ENCODE assay signal across 8 cellular contexts in genomic region chr12:43882578-43883178, GRCh38. TPM values are rescaled to one million over a fixed set of nuclear protein-coding genes. Genes with fewer than 3 reads are reported as not detected.
DNase-seq lines count a peak whose midpoint lies in the region; ATAC-seq, FAIRE-seq and TF ChIP-seq lines count a peak whose summit lies in the region.

No MANE protein-coding gene starts in this region.

- no peak overlapping the region for H3K4me2 ChIP-seq in GM23338
- no peak overlapping the region for H3K4me2 ChIP-seq in PC-9

- H3K9me3 ChIP-seq in PC-9 (ENCODE audit: insufficient read depth, low read depth) = no peaks in the 10 kb centered on the region

- H3K79me2 ChIP-seq in GM23338 (replicated peaks; ENCODE audit: insufficient read depth) (no peaks in the 10 kb centered on the region), PC-9 (ENCODE audit: low read depth) (no peaks in the 10 kb centered on the region)

- TF ChIP-seq EP300 in Ishikawa (IDR thresholded peaks at IDR 0.05; ENCODE audit: borderline replicate concordance) = no peak

- H3F3A ChIP-seq in GM23338 (replicated peaks; ENCODE audit: low read depth) = no peaks in the 10 kb centered on the region
- H3F3A ChIP-seq in PC-9 (ENCODE audit: insufficient read depth, low read depth) = no peaks in the 10 kb centered on the region

- no peaks in the 10 kb centered on the region for H3K36me3 ChIP-seq in GM23338 (ENCODE audit: insufficient read depth)
- no peaks in the 10 kb centered on the region for H3K36me3 ChIP-seq in PC-9 (ENCODE audit: low read depth)
- no peaks in the 10 kb centered on the region for H3K36me3 ChIP-seq in bronchial epithelial cell (ENCODE audit: control insufficient read depth, insufficient read depth, low read length)

- TF ChIP-seq CTCF in GM23338 (conservative IDR thresholded peaks at IDR 0.05; ENCODE audit: low read depth in 2 of 2) (peak; percentile 86 to 97), PC-9 (conservative IDR thresholded peaks at IDR 0.05) (peak; percentile 84), bronchial epithelial cell (IDR thresholded peaks at IDR 0.05; ENCODE audit: insufficient read depth, low read length, severe bottlenecking) (peak; percentile 69), type B pancreatic cell (conservative IDR thresholded peaks at IDR 0.05) (peak; percentile 93)

- H3K4me3 ChIP-seq in GM23338 (no peak overlapping the region), PC-9 (no peak overlapping the region), bronchial epithelial cell (ENCODE audit: low read depth, low read length) (no peak overlapping the region)

- H3K27me3 Mint-ChIP-seq in GM23338 (ENCODE audit: insufficient read depth, low read depth, poor library complexity) (no peaks in the 10 kb centered on the region), type B pancreatic cell (no peaks in the 10 kb centered on the region)

- intact Hi-C loops in PC-9 (cut with micrococcal nuclease; ENCODE audit: unreplicated experiment) = loop anchor here (1.0 to 5.0 kb wide), 6 partner anchors 75 to 532 kb away; partner anchors contain the start of gene TWF1
- intact Hi-C loops in left colon (cut with DNase I, micrococcal nuclease) = loop anchor here in 1 of 2 donors (10.0 kb wide), 1 partner anchor 108 kb away; no protein-coding TSS in a partner anchor

- POLR2A ChIA-PET in PC-9 (lab: Charles Lee; ENCODE audit: unreplicated experiment) = interaction anchor here (0.5 to 1.0 kb wide), 2 partner anchors 76 to 167 kb away, joined by 4 to 5 read pairs; no protein-coding TSS in a partner anchor

- CTCF ChIA-PET in PC-9 (lab: Charles Lee) = interaction anchor here (1.0 to 1.6 kb wide), 4 partner anchors 106 to 544 kb away, joined by 3 to 13 read pairs (median 4); no protein-coding TSS in a partner anchor

- no peaks in the 10 kb centered on the region for H3K9me2 ChIP-seq in GM23338 (ENCODE audit: insufficient read depth)
- no peaks in the 10 kb centered on the region for H3K9me2 ChIP-seq in PC-9 (ENCODE audit: insufficient read depth)

- H3K9me3 Mint-ChIP-seq in GM23338 (no peaks in the 10 kb centered on the region), type B pancreatic cell (no peaks in the 10 kb centered on the region)

- peak in 5 of 6 experiments; percentile 2 to 61 (median 24) for DNase-seq in stimulated activated naive CD4-positive, alpha-beta T cell (lab: John Stamatoyannopoulos, UW)
- no peak for DNase-seq in stimulated activated naive CD4-positive, alpha-beta T cell treated with Interleukin-2 at 50 U/mL for 16 hours (lab: John Stamatoyannopoulos, UW)
- peak; percentile 79 for DNase-seq in GM23338 (ENCODE audit: low spot score)
- DNase-seq in PC-9 = peak; percentile 15 to 45
- DNase-seq in bronchial epithelial cell (ENCODE audit: low read depth) = peak; percentile 59
- DNase-seq in left colon = no peak
- DNase-seq in type B pancreatic cell (ENCODE audit: extremely low spot score, unreplicated experiment) = no peak

- no peaks in the 10 kb centered on the region for H3K4me1 Mint-ChIP-seq in GM23338
- H3K4me1 Mint-ChIP-seq in type B pancreatic cell (ENCODE audit: unreplicated experiment) = peaks cover 23% of the 10 kb centered on the region

- H3K27me3 ChIP-seq in GM23338 (ENCODE audit: insufficient read depth) (no peaks in the 10 kb centered on the region), PC-9 (ENCODE audit: insufficient read depth, low read depth) (no peaks in the 10 kb centered on the region), bronchial epithelial cell (ENCODE audit: control insufficient read depth, insufficient read depth, low read length) (no peaks in the 10 kb centered on the region)

- H4K20me1 ChIP-seq in GM23338 (replicated peaks; ENCODE audit: insufficient read depth) (no peaks in the 10 kb centered on the region), PC-9 (ENCODE audit: insufficient read depth) (no peaks in the 10 kb centered on the region)

- ATAC-seq in GM23338 = peak; percentile 84
- ATAC-seq in left colon = peak; percentile 91

- no peak overlapping the region for H2AFZ ChIP-seq in GM23338
- no peak overlapping the region for H2AFZ ChIP-seq in PC-9

- H3K27ac ChIP-seq in GM23338 (ENCODE audit: low read depth) (no peak overlapping the region), PC-9 (no peak overlapping the region)

- FAIRE-seq in bronchial epithelial cell (lab: Jason Lieb, UNC) = no peak

- peak; percentile 98 for TF ChIP-seq RAD21 in Ishikawa (IDR thresholded peaks at IDR 0.05; ENCODE audit: low read depth)

- BruUV-seq in PC-9 (replicated peaks; lab: Mats Ljungman, UMichigan) = no TSS peak

- H3K36me3 Mint-ChIP-seq in GM23338 (ENCODE audit: low read depth) (no peaks in the 10 kb centered on the region), type B pancreatic cell (peaks cover 4% of the 10 kb centered on the region)

- H3K27ac Mint-ChIP-seq in GM23338 = no peak overlapping the region
- H3K27ac Mint-ChIP-seq in type B pancreatic cell = peak overlapping the region; percentile 13

- H3K4me1 ChIP-seq in GM23338 (ENCODE audit: insufficient read depth) (no peaks in the 10 kb centered on the region), PC-9 (replicated peaks; ENCODE audit: insufficient read depth) (no peaks in the 10 kb centered on the region)

- H3K4me3 Mint-ChIP-seq in GM23338 (no peak overlapping the region), type B pancreatic cell (peak overlapping the region; percentile 50)

TF ChIP-seq in GM23338, 12 proteins besides CTCF, POLR2A, EP300 and RAD21 (continues in another document):
- TF ChIP-seq STAT1 (IDR thresholded peaks at IDR 0.05; ENCODE audit: unreplicated experiment) (no peak), CREB1 (CRISPR knock-in tag; IDR thresholded peaks at IDR 0.05; ENCODE audit: low read depth) (no peak), JUNB (IDR thresholded peaks at IDR 0.05; ENCODE audit: unreplicated experiment) (no peak), NANOG (IDR thresholded peaks at IDR 0.05; ENCODE audit: borderline replicate concordance) (no peak), EZH2phosphoT487 (IDR thresholded peaks at IDR 0.05; ENCODE audit: unreplicated experiment) (no peak)

TF ChIP-seq in Ishikawa, 13 proteins besides CTCF, POLR2A, EP300 and RAD21:
- TF ChIP-seq TEAD4 (IDR thresholded peaks at IDR 0.05) = no peak
- TF ChIP-seq, protein P1, sequence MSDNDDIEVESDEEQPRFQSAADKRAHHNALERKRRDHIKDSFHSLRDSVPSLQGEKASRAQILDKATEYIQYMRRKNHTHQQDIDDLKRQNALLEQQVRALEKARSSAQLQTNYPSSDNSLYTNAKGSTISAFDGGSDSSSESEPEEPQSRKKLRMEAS (IDR thresholded peaks at IDR 0.05) = no peak
- TF ChIP-seq EGR1 (IDR thresholded peaks at IDR 0.05) = no peak
- no peak for TF ChIP-seq CEBPB (IDR thresholded peaks at IDR 0.05)
- TF ChIP-seq FOXM1 (IDR thresholded peaks at IDR 0.05; ENCODE audit: borderline replicate concordance, low read depth) = no peak
- no peak for TF ChIP-seq YY1 (IDR thresholded peaks at IDR 0.05; ENCODE audit: low read depth)
- TF ChIP-seq NFIC (IDR thresholded peaks at IDR 0.05) = no peak
- TF ChIP-seq ZBTB7A (IDR thresholded peaks at IDR 0.05; ENCODE audit: low read depth) = no peak
- no peak for TF ChIP-seq TAF1 (IDR thresholded peaks at IDR 0.05; ENCODE audit: low read depth)
- TF ChIP-seq TCF12 (IDR thresholded peaks at IDR 0.05; ENCODE audit: low read depth) = no peak
- no peak for TF ChIP-seq REST (IDR thresholded peaks at IDR 0.05; ENCODE audit: low read depth)
- TF ChIP-seq, protein P2, sequence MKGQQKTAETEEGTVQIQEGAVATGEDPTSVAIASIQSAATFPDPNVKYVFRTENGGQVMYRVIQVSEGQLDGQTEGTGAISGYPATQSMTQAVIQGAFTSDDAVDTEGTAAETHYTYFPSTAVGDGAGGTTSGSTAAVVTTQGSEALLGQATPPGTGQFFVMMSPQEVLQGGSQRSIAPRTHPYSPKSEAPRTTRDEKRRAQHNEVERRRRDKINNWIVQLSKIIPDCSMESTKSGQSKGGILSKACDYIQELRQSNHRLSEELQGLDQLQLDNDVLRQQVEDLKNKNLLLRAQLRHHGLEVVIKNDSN (IDR thresholded peaks at IDR 0.05) = no peak
TF ChIP-seq in Ishikawa: peak in this region for 0.

RNA-seq across cellular contexts. Expression of gene TMEM117, which starts 46.8 kb away (rescaled TPM):
- total RNA-seq in GM23338 (2014; rRNA removed; shearing (Covaris generic)) = 1.6 and 4.1 TPM in 2 replicates
- 0.94 and 1.5 TPM in 2 replicates for polyA plus RNA-seq in GM23338 (2016; fragmentation: Nextera tagmentation; extraction: Ambion mirVana)
- total RNA-seq in PC-9 (2021) (2.0 and 3.2 TPM in 2 replicates), bronchial epithelial cell (5.1 and 6.6 TPM in 2 replicates), left colon (10 to 100 TPM; 10.5 to 11.5 TPM), type B pancreatic cell (ENCODE audit: low replicate concordance) (14.3 and 22.0 TPM in 2 replicates)

Comparison
In these comparisons a context has a peak if more than half of its experiments do, and no peak if none do; other contexts are left out.
1. DNase-seq: peak in stimulated activated naive CD4-positive, alpha-beta T cell (5 of 6), GM23338 (single experiment), PC-9 (2 of 2) and bronchial epithelial cell (single experiment); none in stimulated activated naive CD4-positive, alpha-beta T cell treated with Interleukin-2 at 50 U/mL for 16 hours (single experiment), left colon (0 of 2) and type B pancreatic cell (single experiment).
2. Peak in every context shown above with its lines, with median percentiles within 50 percentile points of each other: CTCF ChIP-seq.